In the genomic region with DNA sequence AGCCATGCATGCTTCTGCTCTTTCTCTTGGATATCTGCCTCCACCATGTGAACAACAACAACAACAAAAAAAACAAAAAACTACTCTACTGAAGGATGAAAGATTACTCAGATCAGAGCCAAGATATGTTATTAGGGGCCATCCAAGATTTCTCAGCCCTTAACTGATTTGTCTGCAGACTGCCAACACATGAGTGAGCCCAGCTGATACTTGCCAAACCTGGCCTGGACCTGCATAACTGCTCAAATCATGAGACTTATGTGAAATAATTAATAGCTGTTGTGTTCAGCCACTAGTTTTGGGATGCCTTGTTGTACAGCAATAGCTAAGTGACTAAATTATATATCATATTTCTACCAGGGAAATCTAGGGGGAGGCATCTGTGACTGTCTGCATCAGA, we compare ENCODE assay signal across 24 cellular contexts.
"Had no signal": no experiment of that assay in that cellular context is flagged by ENCODE, and none has a peak within 500 bp of the region (broad histone marks: within the 10 kb centered on the region; RNA-seq: fewer than 3 reads in every experiment).

No MANE protein-coding gene starts in this region.

- H3K9me3 ChIP-seq: colonic mucosa, gastrocnemius medialis had no signal

- ATAC-seq: effector memory CD8-positive, alpha-beta T cell; esophagus mucosa; foreskin keratinocyte; gastrocnemius medialis; gastroesophageal sphincter; heart left ventricle; heart right ventricle had no signal

- H3K4me1 ChIP-seq: colonic mucosa, esophagus muscularis mucosa, esophagus squamous epithelium, foreskin keratinocyte, gastrocnemius medialis, gastroesophageal sphincter, heart left ventricle, heart right ventricle had no signal

- DNase-seq: colonic mucosa; cortex of kidney; dermis blood vessel endothelial cell; dorsolateral prefrontal cortex; effector CD4-positive, alpha-beta T cell; effector CD8-positive, alpha-beta T cell; effector memory CD4-positive, alpha-beta T cell; effector memory CD8-positive, alpha-beta T cell; endodermal cell; erythroblast; esophagus squamous epithelium; foreskin fibroblast; foreskin keratinocyte; foreskin melanocyte; gastrocnemius medialis; glutamatergic neuron; head of caudate nucleus; heart left ventricle; heart right ventricle had no signal

- H3K4me3 ChIP-seq: colonic mucosa, coronary artery, dorsolateral prefrontal cortex, esophagus muscularis mucosa, esophagus squamous epithelium, gastrocnemius medialis, gastroesophageal sphincter, heart left ventricle, heart right ventricle had no signal

- H3K27ac ChIP-seq: colonic mucosa, coronary artery, dorsolateral prefrontal cortex, epithelial cell of prostate, esophagus muscularis mucosa, esophagus squamous epithelium, foreskin keratinocyte, gastrocnemius medialis, gastroesophageal sphincter, heart left ventricle, heart right ventricle had no signal

- H3K36me3 ChIP-seq: colonic mucosa, esophagus muscularis mucosa, esophagus squamous epithelium, gastrocnemius medialis, gastroesophageal sphincter, heart left ventricle, heart right ventricle had no signal

- H3K27me3 ChIP-seq: colonic mucosa, dorsolateral prefrontal cortex, esophagus muscularis mucosa, esophagus squamous epithelium, foreskin keratinocyte, gastrocnemius medialis, gastroesophageal sphincter, heart left ventricle, heart right ventricle had no signal
